In genomic region chr17:15914400-15915165, GRCh38 we compare ENCODE assay signal across 11 cellular contexts. TPM values are rescaled to one million over a fixed set of nuclear protein-coding genes. Genes with fewer than 3 reads are reported as not detected.
A peak's percentile ranks its signal among the peaks of the same experiment; 100 is the strongest.
DNase-seq lines count a peak whose midpoint lies in the region; ATAC-seq and TF ChIP-seq lines count a peak whose summit lies in the region.
"Had no signal": no experiment of that assay in that cellular context is flagged by ENCODE, and none has a peak within 500 bp of the region (broad histone marks: within the 10 kb centered on the region; RNA-seq: fewer than 3 reads in every experiment).

No MANE protein-coding gene starts in this region.

- no peak overlapping the region for H3K27ac Mint-ChIP-seq in WTC11
- H3K27ac Mint-ChIP-seq: CD4-positive, alpha-beta T cell had no signal

- DNase-seq in AG20443 (ENCODE audit: low spot score), result peak; percentile 21
- peak; percentile 47 for DNase-seq in HS-5 (ENCODE audit: low read depth)
- peak; percentile 4 for DNase-seq in WTC11 (ENCODE audit: low spot score)
- DNase-seq in foreskin melanocyte, result peak; percentile 22
- DNase-seq in HUDEP-2 (lab: John Stamatoyannopoulos, UW; ENCODE audit: unreplicated experiment in 76 of 76), result no peak
- no peak for DNase-seq in NCI-H1048 (lab: John Stamatoyannopoulos, UW)
- DNase-seq: CD4-positive, alpha-beta T cell; midbrain had no signal

- no peak for ATAC-seq in WTC11
- ATAC-seq in GM19035 (IDR thresholded peaks at IDR 0.05; ENCODE audit: unreplicated experiment), result no peak
- no peak for ATAC-seq in GM21717 (IDR thresholded peaks at IDR 0.05; ENCODE audit: unreplicated experiment)

- CTCF ChIA-PET in WTC11 (lab: Charles Lee), result no interaction called here

- H3K36me3 Mint-ChIP-seq in WTC11, result peaks cover 4% of the 10 kb centered on the region; the same call in 1 of the 2 replicates

- peaks cover 12% of the 10 kb centered on the region for H3K9me3 Mint-ChIP-seq in WTC11
- H3K9me3 Mint-ChIP-seq: CD4-positive, alpha-beta T cell had no signal

- H3K27me3 Mint-ChIP-seq in WTC11 (ENCODE audit: low read depth), result peaks cover 23% of the 10 kb centered on the region

- POLR2A ChIA-PET in WTC11 (lab: Charles Lee), result no interaction called here

- H3K4me1 Mint-ChIP-seq in WTC11, result peaks cover 4% of the 10 kb centered on the region; the same call in 1 of the 2 replicates

- no peak for TF ChIP-seq CTCF in WTC11 (IDR thresholded peaks at IDR 0.05)

- no peak overlapping the region for H3K4me3 Mint-ChIP-seq in WTC11
- H3K4me3 Mint-ChIP-seq: CD4-positive, alpha-beta T cell had no signal

TF ChIP-seq in WTC11, 78 proteins besides CTCF, POLR2A, EP300 and RAD21:
- TF ChIP-seq NR1H2 (CRISPR knock-in tag; IDR thresholded peaks at IDR 0.05) (no peak), ZSCAN18 (CRISPR knock-in tag; IDR thresholded peaks at IDR 0.05) (no peak), PREB (CRISPR knock-in tag; IDR thresholded peaks at IDR 0.05; ENCODE audit: borderline replicate concordance) (no peak), TP53 (CRISPR knock-in tag; IDR thresholded peaks at IDR 0.05) (no peak), TEAD1 (CRISPR knock-in tag; IDR thresholded peaks at IDR 0.05) (no peak), ATF3 (CRISPR knock-in tag; conservative IDR thresholded peaks at IDR 0.05) (no peak), ERG (CRISPR knock-in tag; IDR thresholded peaks at IDR 0.05) (no peak), E2F4 (CRISPR knock-in tag; IDR thresholded peaks at IDR 0.05; ENCODE audit: borderline replicate concordance, low read depth) (no peak), ESRRA (CRISPR knock-in tag; IDR thresholded peaks at IDR 0.05; ENCODE audit: borderline replicate concordance) (no peak), ZNF396 (CRISPR knock-in tag; IDR thresholded peaks at IDR 0.05; ENCODE audit: borderline replicate concordance) (no peak), ZNF121 (CRISPR knock-in tag; IDR thresholded peaks at IDR 0.05) (no peak), TEAD4 (CRISPR knock-in tag; IDR thresholded peaks at IDR 0.05) (no peak)

RNA-seq across cellular contexts. Expression of gene ADORA2B, which starts 30.3 kb away (rescaled TPM):
- 4.2 to 5.1 TPM (median 4.9 TPM) in 3 replicates for total RNA-seq in WTC11 (2021)
- total RNA-seq: ascending aorta; CD4-positive, alpha-beta T cell had no signal

Comparison
In these comparisons a context has a peak if more than half of its experiments do, and no peak if none do; other contexts are left out.
1. DNase-seq: peak in AG20443 (single experiment), HS-5 (single experiment), WTC11 (single experiment) and foreskin melanocyte (single experiment); none in HUDEP-2 (0 of 76) and NCI-H1048 (single experiment).